8 cellular contexts compared by ENCODE assay signal in the genomic region with DNA sequence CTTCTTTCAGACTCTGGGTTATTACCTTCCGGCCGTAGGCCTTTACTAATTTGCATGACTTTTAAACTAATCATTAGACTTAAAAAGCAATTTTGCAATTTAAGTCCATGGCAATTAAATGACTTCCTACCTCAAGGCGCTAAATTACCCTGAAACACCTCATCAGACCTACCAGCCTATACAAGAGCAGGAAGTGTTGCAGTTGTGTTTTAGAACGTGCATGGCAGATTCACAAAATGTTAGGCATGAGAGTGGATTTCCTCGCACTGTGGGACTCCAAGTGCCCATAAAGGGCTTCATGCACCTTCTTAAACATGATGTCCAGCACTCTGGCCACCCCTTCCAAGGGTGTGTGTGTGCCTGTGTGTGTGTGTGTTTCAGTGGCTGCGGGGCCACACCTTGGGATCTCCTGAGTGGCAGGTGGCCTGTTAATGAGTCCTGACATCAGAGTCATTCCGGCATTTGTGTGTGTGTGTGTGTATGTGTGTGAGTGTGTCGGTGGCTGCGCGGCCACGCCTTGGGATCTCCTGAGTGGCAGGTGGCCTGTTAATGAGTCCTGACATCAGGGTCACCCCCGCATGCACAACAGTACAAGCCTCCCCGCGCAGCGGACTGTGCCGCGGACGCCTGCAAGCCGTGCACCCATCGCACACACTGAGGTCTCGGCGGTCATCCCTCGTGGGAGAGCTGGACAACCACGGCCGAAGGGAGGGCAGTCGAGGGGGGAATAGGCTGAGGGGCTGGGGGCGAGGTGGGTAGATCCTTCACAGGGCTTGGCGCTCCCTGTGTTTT. TPM values are rescaled to one million over a fixed set of nuclear protein-coding genes. Genes with fewer than 3 reads are reported as not detected.
DNase-seq lines count a peak whose midpoint lies in the region; ATAC-seq, FAIRE-seq and TF ChIP-seq lines count a peak whose summit lies in the region.

No MANE protein-coding gene starts in this region.

- peaks cover 17% of the 10 kb centered on the region for H3K79me2 ChIP-seq in GM12878 (ENCODE audit: control insufficient read depth, insufficient read depth, low read length)

- H3K27ac ChIP-seq in KOPT-K1 (ENCODE audit: low read depth, low read length, poor library complexity, severe bottlenecking): peak overlapping the region; percentile 92
- peak overlapping the region; percentile 84 for H3K27ac ChIP-seq in GM12878 (ENCODE audit: control insufficient read depth, insufficient read depth)
- no peak overlapping the region for H3K27ac ChIP-seq in iPS-20b (ENCODE audit: low read length)
- H3K27ac ChIP-seq in skeletal muscle tissue (ENCODE audit: low read depth, low read length): peak overlapping the region; percentile 88

- no peaks in the 10 kb centered on the region for H4K20me1 ChIP-seq in GM12878 (ENCODE audit: control insufficient read depth, insufficient read depth)

- H3K4me3 ChIP-seq in GM12878: peak overlapping the region; percentile 69
- peak overlapping the region; percentile 98 for H3K4me3 ChIP-seq in iPS-20b (ENCODE audit: low read length)
- H3K4me3 ChIP-seq in skeletal muscle tissue (ENCODE audit: low read length in 3 of 3): peak overlapping the region; percentile 94 to 95 (median 95)

- TF ChIP-seq POLR2A in GM12878 (IDR thresholded peaks at IDR 0.05; ENCODE audit: low read depth, low read length): peak; percentile 5

- CTCF ChIA-PET in GM12878 (lab: Yijun Ruan, JAX): interaction anchor here (1.7 to 2.1 kb wide), 2 partner anchors 10 to 15 kb away, joined by 5 to 22 read pairs; no protein-coding TSS in a partner anchor

- peak; percentile 38 for FAIRE-seq in GM12878 (lab: Jason Lieb, UNC)

- H3K9ac ChIP-seq in ES-I3 (ENCODE audit: low read depth, low read length): peak overlapping the region; percentile 92
- H3K9ac ChIP-seq in GM12878 (ENCODE audit: control insufficient read depth, insufficient read depth, low read length): peak overlapping the region; percentile 74
- peak overlapping the region; percentile 88; the same call in 1 of the 2 replicates for H3K9ac ChIP-seq in iPS-20b (ENCODE audit: low read depth, low read length)
- H3K9ac ChIP-seq in skeletal muscle tissue (ENCODE audit: low read depth in 1 of 3, low read length in 3 of 3): peak overlapping the region; percentile 87 to 94 (median 91)

- H3K27me3 ChIP-seq in GM12878 (replicated peaks in 1 of 2; ENCODE audit: control insufficient read depth in 2 of 2, insufficient read depth in 2 of 2, low read length in 1 of 2) (no peaks in the 10 kb centered on the region), iPS-20b (ENCODE audit: insufficient read depth, low read length) (no peaks in the 10 kb centered on the region), skeletal muscle tissue (ENCODE audit: control insufficient read depth in 3 of 3, insufficient read depth in 3 of 3, low read length in 3 of 3) (no peaks in the 10 kb centered on the region)

- peak overlapping the region; percentile 93 for H3K4me3 Mint-ChIP-seq in T-helper 17 cell

- WGBS in GM12878 (ENCODE audit: insufficient coverage, insufficient replicate concordance, low lambda C conversion rate, missing lambda C conversion rate): 1% methylated on average over 28 of the region's 28 CpGs

- in situ Hi-C loops in GM12878 (cut with MboI): loop anchor here (5.0 kb wide), 1 partner anchor 84 kb away; the partner anchor contains the start of gene ETNK1

- no TSS peak for BruUV-seq in GM12878 (replicated peaks; lab: Mats Ljungman, UMichigan)

- intact Hi-C loops in GM12878 (cut with micrococcal nuclease; ENCODE audit: unreplicated experiment): loop anchor here (1.0 to 10.0 kb wide), 3 partner anchors 81 to 139 kb away; partner anchors contain the start of gene ETNK1

- SMC1A ChIA-PET in GM12878 (lab: Charles Lee; ENCODE audit: uncharacterized antibody, unreplicated experiment): no interaction called here

- H2AFZ ChIP-seq in GM12878 (ENCODE audit: control insufficient read depth, low read depth, low read length): peak overlapping the region; percentile 89

- peak in 1 of 2 experiments; percentile 47; a peak in 1 of 4 replicates for TF ChIP-seq EP300 in GM12878 (IDR thresholded peaks at IDR 0.05; ENCODE audit: borderline replicate concordance in 1 of 2, control insufficient read depth in 1 of 2, low read depth in 2 of 2, low read length in 2 of 2)

- ATAC-seq in GM21786 (IDR thresholded peaks at IDR 0.05; ENCODE audit: unreplicated experiment): peak; percentile 38
- peak; percentile 16 for ATAC-seq in T-helper 17 cell
- peak; percentile 72 for ATAC-seq in GM12878

- peak overlapping the region; percentile 82 for H3K4me2 ChIP-seq in GM12878 (ENCODE audit: control insufficient read depth, insufficient read depth)

- H3K4me1 Mint-ChIP-seq in T-helper 17 cell: peaks cover 41% of the 10 kb centered on the region

- no peak for TF ChIP-seq CTCF in GM12878 (IDR thresholded peaks at IDR 0.05 in 2 of 3, conservative IDR thresholded peaks at IDR 0.05 in 1 of 3; ENCODE audit: control insufficient read depth in 2 of 3, extremely low read depth in 1 of 3, insufficient read depth in 1 of 3, low read depth in 3 of 3, low read length in 3 of 3)

- H3K4me1 ChIP-seq in ES-I3 (ENCODE audit: insufficient read depth, low read length) (peaks cover 7% of the 10 kb centered on the region; the same call in 1 of the 2 replicates), GM12878 (ENCODE audit: control insufficient read depth, insufficient read depth, low read length) (peaks cover 7% of the 10 kb centered on the region), iPS-20b (ENCODE audit: insufficient read depth, low read length) (peaks cover 9% of the 10 kb centered on the region; the same call in 1 of the 2 replicates), skeletal muscle tissue (ENCODE audit: control insufficient read depth in 3 of 3, insufficient read depth in 3 of 3, low read length in 3 of 3) (peaks cover 6 to 24% (median 18%) of the 10 kb centered on the region in 3 donors)

- H3K27me3 Mint-ChIP-seq in T-helper 17 cell: peaks cover 7% of the 10 kb centered on the region

- POLR2A ChIA-PET in GM12878 (lab: Charles Lee): interaction anchor here (0.6 to 1.4 kb wide), 4 partner anchors 10 to 844 kb away, joined by 3 to 4 read pairs (median 3); no protein-coding TSS in a partner anchor

- H3K36me3 Mint-ChIP-seq in T-helper 17 cell (ENCODE audit: low read depth): peaks cover 3% of the 10 kb centered on the region

- TF ChIP-seq RAD21 in GM12878 (IDR thresholded peaks at IDR 0.05; ENCODE audit: insufficient read depth, low read depth, low read length): no peak

- DNase-seq in T-helper 17 cell (peak; percentile 15 to 27 (median 26)), GM12878 (ENCODE audit: low read depth, low spot score) (peak; percentile 48), HPDE6-E6E7 (ENCODE audit: extremely low spot score) (no peak)

- H3K36me3 ChIP-seq in ES-I3 (ENCODE audit: insufficient read depth, low read length) (no peaks in the 10 kb centered on the region; the same call in 1 of the 2 replicates), KOPT-K1 (ENCODE audit: insufficient read depth, low read length) (peaks cover 22% of the 10 kb centered on the region), GM12878 (ENCODE audit: control insufficient read depth in 2 of 2, insufficient read depth in 2 of 2, low read length in 1 of 2) (no peaks in the 10 kb centered on the region), iPS-20b (ENCODE audit: insufficient read depth, low read depth, low read length) (peaks cover 10% of the 10 kb centered on the region; the same call in 1 of the 2 replicates), skeletal muscle tissue (ENCODE audit: control insufficient read depth in 3 of 3, insufficient read depth in 3 of 3, low read length in 3 of 3) (no peaks in the 10 kb centered on the region)

- RAD21 ChIA-PET in GM12878 (lab: Charles Lee; ENCODE audit: unreplicated experiment): interaction anchor here (1.4 kb wide), 1 partner anchor 14 kb away, joined by 5 read pairs; no protein-coding TSS in a partner anchor

- H3K27ac Mint-ChIP-seq in T-helper 17 cell: peak overlapping the region; percentile 77

- H3K9me3 ChIP-seq in ES-I3 (ENCODE audit: control insufficient read depth, insufficient read depth, low read length): no peaks in the 10 kb centered on the region
- H3K9me3 ChIP-seq in KOPT-K1 (ENCODE audit: insufficient read depth, low read length, poor library complexity, severe bottlenecking): no peaks in the 10 kb centered on the region
- no peaks in the 10 kb centered on the region for H3K9me3 ChIP-seq in T-helper 17 cell (ENCODE audit: control insufficient read depth, low read length, poor library complexity, severe bottlenecking)
- no peaks in the 10 kb centered on the region for H3K9me3 ChIP-seq in GM12878 (replicated peaks; ENCODE audit: control insufficient read depth, insufficient read depth, low read length)
- H3K9me3 ChIP-seq in iPS-20b (ENCODE audit: insufficient read depth, low read depth, low read length): no peaks in the 10 kb centered on the region
- no peaks in the 10 kb centered on the region for H3K9me3 ChIP-seq in skeletal muscle tissue (ENCODE audit: control insufficient read depth in 3 of 3, low read length in 3 of 3)

TF ChIP-seq in GM12878, 131 proteins besides CTCF, POLR2A, EP300 and RAD21 (continues in another document):
- TF ChIP-seq CBX3 (IDR thresholded peaks at IDR 0.05; ENCODE audit: borderline replicate concordance, low read depth) (no peak), ZNF217 (IDR thresholded peaks at IDR 0.05) (no peak)

RNA-seq across cellular contexts. Expression of gene C2CD5, which starts 0.9 kb away (rescaled TPM):
- 10 to 100 TPM; 31.5 to 31.6 TPM for total RNA-seq in T-helper 17 cell
- total RNA-seq in GM12878 (2013; cell fraction: nucleolus; rRNA removed): 111 and 141 TPM in 2 replicates
- 29.2 and 33.5 TPM in 2 replicates for total RNA-seq in GM12878 (2014; rRNA removed)
- 25.2 and 29.3 TPM in 2 replicates for total RNA-seq in GM12878 (2014; rRNA removed; fragmentation: Illumina TruSeq; extraction: Trizol)
- 29.6 and 29.8 TPM in 2 replicates for total RNA-seq in GM12878 (2021)
- polyA plus RNA-seq in GM12878 (2011; ENCODE audit: low read depth): 8.4 TPM
- polyA plus RNA-seq in GM12878 (2011; rRNA removed): 55.0 and 86.8 TPM in 2 replicates
- polyA plus RNA-seq in GM12878 (2011; cell fraction: cytosol; rRNA removed): 20.7 and 25.0 TPM in 2 replicates
- polyA plus RNA-seq in GM12878 (2011; cell fraction: nucleus; rRNA removed): 82.1 and 93.2 TPM in 2 replicates
- polyA plus RNA-seq in GM12878 (2012): 12.9 and 18.0 TPM in 2 replicates
- 32.3 and 42.9 TPM in 2 replicates for polyA plus RNA-seq in GM12878 (2014; fragmentation: Illumina TruSeq; extraction: Trizol)
- 10 to 100 TPM in 1 of 2 experiments, 1 to 10 TPM in 1; 7.7 to 10.1 TPM for polyA plus RNA-seq in GM12878 (2014; fragmentation: Nextera tagmentation; extraction: Ambion mirVana)
- 18.7 and 25.8 TPM in 2 replicates for polyA plus RNA-seq in GM12878 (2014; rRNA removed)
- 10 to 100 TPM; 24.6 to 28.2 TPM for polyA plus RNA-seq in GM12878 (2016; fragmentation: Nextera tagmentation; extraction: Ambion mirVana)
- polyA minus RNA-seq in GM12878 (2011; rRNA and poly(A)+ RNA removed): 51.7 and 69.9 TPM in 2 replicates
- 19.1 and 20.0 TPM in 2 replicates for polyA minus RNA-seq in GM12878 (2011; cell fraction: cytosol; rRNA and poly(A)+ RNA removed)
- polyA minus RNA-seq in GM12878 (2011; cell fraction: nucleus; rRNA and poly(A)+ RNA removed): 81.2 and 126 TPM in 2 replicates
- 41.8 TPM for total RNA-seq in skeletal muscle tissue

Comparison
In these comparisons a context has a peak if more than half of its experiments do, and no peak if none do; other contexts are left out.
1. ATAC-seq: peak in every context shown above with its lines; median percentile 72 in GM12878; 38 in GM21786; 16 in T-helper 17 cell.